In genomic region chr5:53331463-53331862, GRCh38 we compare ENCODE assay signal across 14 cellular contexts.
DNase-seq lines count a peak whose midpoint lies in the region; ATAC-seq lines count a peak whose summit lies in the region.
"Had no signal": no experiment of that assay in that cellular context is flagged by ENCODE, and none has a peak within 500 bp of the region (broad histone marks: within the 10 kb centered on the region; RNA-seq: fewer than 3 reads in every experiment).

No MANE protein-coding gene starts in this region.

- no peaks in the 10 kb centered on the region for H3K4me1 Mint-ChIP-seq in activated CD4-positive, alpha-beta T cell treated with anti-CD3 and anti-CD28 coated beads, Interleukin-2, amount 10 ng/mL, durations not matched to agents 7 days and 5 days

- H3K27me3 Mint-ChIP-seq in activated CD4-positive, alpha-beta T cell treated with anti-CD3 and anti-CD28 coated beads, Interleukin-2, amount 10 ng/mL, durations not matched to agents 7 days and 5 days, result no peaks in the 10 kb centered on the region

- no peaks in the 10 kb centered on the region for H3K9me3 Mint-ChIP-seq in activated CD4-positive, alpha-beta T cell treated with anti-CD3 and anti-CD28 coated beads, Interleukin-2, amount 10 ng/mL, durations not matched to agents 7 days and 5 days
- H3K9me3 Mint-ChIP-seq: activated T-helper 2 cell treated with anti-CD3 and anti-CD28 coated beads, Interferon-gamma antibody, Interleukin-2, Interleukin-4, amounts not matched to agents 10 μg/mL and 5 μg/mL and 100 μg/mL, durations not matched to agents 14 hours and 24 hours and 36 hours had no signal

- no peak overlapping the region for H3K27ac Mint-ChIP-seq in activated CD4-positive, alpha-beta T cell treated with anti-CD3 and anti-CD28 coated beads, Interleukin-2, amount 10 ng/mL, durations not matched to agents 7 days and 5 days
- H3K27ac Mint-ChIP-seq: activated T-helper 2 cell treated with anti-CD3 and anti-CD28 coated beads, Interferon-gamma antibody, Interleukin-2, Interleukin-4, amounts not matched to agents 10 μg/mL and 5 μg/mL and 100 μg/mL, durations not matched to agents 14 hours and 24 hours and 36 hours had no signal

- no peaks in the 10 kb centered on the region for H3K36me3 Mint-ChIP-seq in activated CD4-positive, alpha-beta T cell treated with anti-CD3 and anti-CD28 coated beads, Interleukin-2, amount 10 ng/mL, durations not matched to agents 7 days and 5 days (ENCODE audit: low read depth)

- ATAC-seq in esophagus mucosa (peak; percentile 77), HG03521 (IDR thresholded peaks at IDR 0.05; ENCODE audit: unreplicated experiment) (no peak)

- POLR2A ChIA-PET in activated CD4-positive, alpha-beta T cell treated with anti-CD3 and anti-CD28 coated beads, Interleukin-2, amount 10 ng/mL, durations not matched to agents 7 days and 5 days (lab: Charles Lee), result no interaction called here

- DNase-seq in ELR (ENCODE audit: low read depth) (peak; percentile 94), RPMI7951 (ENCODE audit: low read depth) (peak; percentile 49), renal cortical epithelial cell (ENCODE audit: low read depth) (peak; percentile 26), RPMI8226 (no peak), Ammon's horn (ENCODE audit: low spot score) (no peak)
- no peak for DNase-seq in activated CD4-positive, alpha-beta T cell treated with anti-CD3 and anti-CD28 coated beads, Interleukin-2, amount 10 ng/mL, durations not matched to agents 7 days and 5 days
- DNase-seq: aorta, kidney glomerular epithelial cell, NCI-H1048, NCI-H2227 treated with DMSO at 0.1 percent for 48 hours, posterior cingulate gyrus had no signal

- CTCF ChIA-PET in activated CD4-positive, alpha-beta T cell treated with anti-CD3 and anti-CD28 coated beads, Interleukin-2, amount 10 ng/mL, durations not matched to agents 7 days and 5 days (lab: Charles Lee), result no interaction called here

- H3K4me3 Mint-ChIP-seq in activated CD4-positive, alpha-beta T cell treated with anti-CD3 and anti-CD28 coated beads, Interleukin-2, amount 10 ng/mL, durations not matched to agents 7 days and 5 days, result no peak overlapping the region

Comparison
In these comparisons a context has a peak if more than half of its experiments do, and no peak if none do; other contexts are left out.
1. DNase-seq: peak in ELR (single experiment), RPMI7951 (single experiment) and renal cortical epithelial cell (single experiment); none in RPMI8226 (single experiment), activated CD4-positive, alpha-beta T cell treated with anti-CD3 and anti-CD28 coated beads, Interleukin-2, amount 10 ng/mL, durations not matched to agents 7 days and 5 days (single experiment) and Ammon's horn (single experiment).